Comparison of ENCODE assay signal across 12 cellular contexts in genomic region chr19:48443731-48444128, GRCh38. TPM values are rescaled to one million over a fixed set of nuclear protein-coding genes. Genes with fewer than 3 reads are reported as not detected.
DNase-seq lines count a peak whose midpoint lies in the region; TF ChIP-seq lines count a peak whose summit lies in the region.
"Had no signal": no experiment of that assay in that cellular context is flagged by ENCODE, and none has a peak within 500 bp of the region (broad histone marks: within the 10 kb centered on the region; RNA-seq: fewer than 3 reads in every experiment).

No MANE protein-coding gene starts in this region.

- no peak overlapping the region for H3K4me3 Mint-ChIP-seq in MCF 10A (ENCODE audit: unreplicated experiment)

- H3K36me3 ChIP-seq in breast epithelium = no peaks in the 10 kb centered on the region
- peaks cover 0 to 18% (median 0%) of the 10 kb centered on the region in 3 donors for H3K36me3 ChIP-seq in esophagus squamous epithelium
- H3K36me3 ChIP-seq in tibial artery = peaks cover 10 to 19% (median 18%) of the 10 kb centered on the region in 3 donors

- POLR2A ChIA-PET in MCF 10A (lab: Yijun Ruan, JAX) = interaction anchor here (2.3 kb wide), 1 partner anchor 52 kb away, joined by 21 read pairs; the partner anchor contains the start of gene KDELR1

- H3K4me1 ChIP-seq in breast epithelium = peaks cover 10 to 12% of the 10 kb centered on the region in 2 donors
- H3K4me1 ChIP-seq in esophagus squamous epithelium = peaks cover 20 to 43% (median 22%) of the 10 kb centered on the region in 3 donors
- H3K4me1 ChIP-seq in tibial artery = peaks cover 0 to 27% (median 21%) of the 10 kb centered on the region in 4 donors

- TF ChIP-seq POLR2A in breast epithelium (IDR thresholded peaks at IDR 0.05) = no peak
- no peak for TF ChIP-seq POLR2A in esophagus squamous epithelium (IDR thresholded peaks at IDR 0.05)

- DNase-seq in breast epithelium (ENCODE audit: low spot score in 2 of 2) (no peak), MCF 10A (ENCODE audit: unreplicated experiment) (no peak), esophagus squamous epithelium (lab: John Stamatoyannopoulos, UW) (no peak), tibial artery (no peak), NCI-H524 (lab: John Stamatoyannopoulos, UW) (no peak)
- DNase-seq in stimulated activated CD8-positive, alpha-beta memory T cell treated with anti-CD3 and anti-CD28 coated beads, Interleukin-4, amount 100 ng/mL, for 48 hours = no peak
- DNase-seq: AML-193, NCI-H446 treated with DMSO at 0.1 percent for 48 hours, small intestine, T-helper 9 cell had no signal

- H3K27ac Mint-ChIP-seq in MCF 10A (ENCODE audit: low read depth, unreplicated experiment) = no peak overlapping the region
- H3K27ac Mint-ChIP-seq: activated T-helper 1 cell treated with anti-CD3 and anti-CD28 coated beads, Interleukin-12 subunit alpha, Interleukin-12 subunit beta, Interleukin-2, Interleukin-4 antibody, amounts not matched to agents 30 ng/mL and 10 ng/mL and 1 ng/mL, durations not matched to agents 14 hours and 24 hours and 36 hours had no signal

- TF ChIP-seq CTCF in breast epithelium (IDR thresholded peaks at IDR 0.05) (no peak), MCF 10A (IDR thresholded peaks at IDR 0.05; ENCODE audit: unreplicated experiment) (no peak), esophagus squamous epithelium (IDR thresholded peaks at IDR 0.05) (no peak), tibial artery (IDR thresholded peaks at IDR 0.05) (no peak)

- H3K36me3 Mint-ChIP-seq in MCF 10A (ENCODE audit: insufficient read depth, unreplicated experiment) = peaks cover 33% of the 10 kb centered on the region

- no peaks in the 10 kb centered on the region for H3K27me3 Mint-ChIP-seq in MCF 10A (ENCODE audit: insufficient read depth, unreplicated experiment)

- H3K27ac ChIP-seq in breast epithelium = no peak overlapping the region
- no peak overlapping the region for H3K27ac ChIP-seq in esophagus squamous epithelium
- H3K27ac ChIP-seq in tibial artery = peak overlapping the region in 1 of 2 donors; percentile 83
- H3K27ac ChIP-seq: HL-60 had no signal

- H3K9me3 ChIP-seq in breast epithelium (no peaks in the 10 kb centered on the region), esophagus squamous epithelium (no peaks in the 10 kb centered on the region), tibial artery (no peaks in the 10 kb centered on the region)

- CTCF ChIA-PET in MCF 10A (lab: Yijun Ruan, JAX) = interaction anchor here (1.0 kb wide), 1 partner anchor 52 kb away, joined by 3 read pairs; the partner anchor contains the start of gene KDELR1

- no TSS peak for BruUV-seq in MCF 10A (replicated peaks; lab: Mats Ljungman, UMichigan)

- no peaks in the 10 kb centered on the region for H3K9me3 Mint-ChIP-seq in MCF 10A (ENCODE audit: unreplicated experiment)
- H3K9me3 Mint-ChIP-seq: activated T-helper 1 cell treated with anti-CD3 and anti-CD28 coated beads, Interleukin-12 subunit alpha, Interleukin-12 subunit beta, Interleukin-2, Interleukin-4 antibody, amounts not matched to agents 30 ng/mL and 10 ng/mL and 1 ng/mL, durations not matched to agents 14 hours and 24 hours and 36 hours had no signal

- no CpG with 5 or more reads among the region's 45 CpGs for WGBS in esophagus squamous epithelium, 2 donors

- peak overlapping the region in 2 of 3 donors; percentile 86 to 99 for H3K4me3 ChIP-seq in breast epithelium
- H3K4me3 ChIP-seq in esophagus squamous epithelium = peak overlapping the region in 3 of 4 donors; percentile 78 to 93 (median 85)
- peak overlapping the region; percentile 82 to 99 for H3K4me3 ChIP-seq in tibial artery

- peaks cover 0 to 3% of the 10 kb centered on the region in 2 donors for H3K27me3 ChIP-seq in breast epithelium
- peaks cover 0 to 58% (median 2%) of the 10 kb centered on the region in 4 donors for H3K27me3 ChIP-seq in esophagus squamous epithelium
- H3K27me3 ChIP-seq in tibial artery = peaks cover 0 to 34% of the 10 kb centered on the region in 2 donors

- intact Hi-C loops in breast epithelium (cut with DNase I; ENCODE audit: low total_unique reads) (loop anchor here (1.0 kb wide), 1 partner anchor 36 kb away; no protein-coding TSS in a partner anchor), MCF 10A (cut with micrococcal nuclease) (loop anchor here (2.0 kb wide), 2 partner anchors 25 to 123 kb away; partner anchors contain the start of gene CYTH2), esophagus squamous epithelium (cut with DNase I) (no loop called here), tibial artery (cut with DNase I; ENCODE audit: low total_unique reads) (no loop called here)

- peaks cover 22% of the 10 kb centered on the region for H3K4me1 Mint-ChIP-seq in MCF 10A (ENCODE audit: insufficient read depth, unreplicated experiment)

RNA-seq across cellular contexts. Expression of gene GRWD1, which starts 2.1 kb away (rescaled TPM):
- total RNA-seq in breast epithelium (10 to 100 TPM; 25.0 to 35.4 (median 30.1) TPM), MCF 10A (2022) (45.1 and 55.8 TPM in 2 replicates), esophagus squamous epithelium (10 to 100 TPM; 33.0 to 43.9 (median 34.6) TPM)

RNA-seq across cellular contexts. Expression of gene KCNJ14, which starts 11.6 kb away (rescaled TPM):
- total RNA-seq in breast epithelium (1 to 10 TPM in 2 of 3 donors, under 1 TPM in 1; 0.80 to 1.6 (median 1.0) TPM), MCF 10A (2022) (1.6 and 2.7 TPM in 2 replicates), esophagus squamous epithelium (1 to 10 TPM in 1 of 4 donors, under 1 TPM in 3; 0.57 to 1.3 (median 0.92) TPM)

RNA-seq across cellular contexts. Expression of gene CYTH2, which starts 25.4 kb away (rescaled TPM):
- total RNA-seq in breast epithelium (10 to 100 TPM; 42.2 to 74.7 (median 70.4) TPM), MCF 10A (2022) (70.3 and 72.2 TPM in 2 replicates), esophagus squamous epithelium (100 to 1,000 TPM in 1 of 4 donors, 10 to 100 TPM in 3; 40.8 to 101 (median 47.8) TPM)

RNA-seq across cellular contexts. Expression of gene GRIN2D, which starts 50.3 kb away (rescaled TPM):
- under 1 TPM in 2 of 3 donors, not detected in 1; 0.32 to 0.33 TPM for total RNA-seq in breast epithelium
- 0.35 and 0.39 TPM in 2 replicates for total RNA-seq in MCF 10A (2022)
- total RNA-seq in esophagus squamous epithelium = under 1 TPM; 0.09 to 0.47 (median 0.15) TPM

RNA-seq across cellular contexts. Expression of gene KDELR1, which starts 52.4 kb away (rescaled TPM):
- total RNA-seq in breast epithelium (10 to 100 TPM; 66.2 to 85.0 (median 68.5) TPM), MCF 10A (2022) (113 and 134 TPM in 2 replicates), esophagus squamous epithelium (10 to 100 TPM; 63.5 to 87.4 (median 70.2) TPM)

Comparison
In these comparisons a context has a peak if more than half of its experiments do, and no peak if none do; other contexts are left out.
1. intact Hi-C loops: an anchor here in breast epithelium (1.0 kb wide) and MCF 10A (2.0 kb wide); none called in esophagus squamous epithelium and tibial artery.